ENCODE assay signal across 34 cellular contexts in the genomic region with DNA sequence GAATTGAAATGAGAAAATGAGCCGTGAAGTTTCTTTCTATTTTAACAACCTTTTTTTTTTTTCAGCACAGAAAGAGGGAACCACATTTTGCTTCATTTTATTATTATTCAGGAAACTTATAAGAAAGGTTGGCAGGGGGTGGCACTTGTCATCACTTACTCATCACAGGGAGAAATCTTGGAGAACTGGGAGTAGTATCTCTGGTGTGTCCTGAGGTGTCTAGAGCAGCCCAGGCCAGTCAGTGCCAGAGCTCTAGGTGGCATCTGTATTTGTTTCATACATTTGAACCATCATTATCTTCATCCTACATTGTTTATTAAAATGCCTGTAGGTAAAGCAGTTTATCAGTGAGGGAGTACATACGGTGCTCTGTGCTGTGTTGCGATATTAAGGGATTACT. TPM values are rescaled to one million over a fixed set of nuclear protein-coding genes. Genes with fewer than 3 reads are reported as not detected.
"Had no signal": no experiment of that assay in that cellular context is flagged by ENCODE, and none has a peak within 500 bp of the region (broad histone marks: within the 10 kb centered on the region; RNA-seq: fewer than 3 reads in every experiment).

No MANE protein-coding gene starts in this region.

- FAIRE-seq: RCC 7860 had no signal

- H3K4me3 ChIP-seq: adrenal gland, cardiac muscle cell, PC-9 had no signal

- H3K4me3 Mint-ChIP-seq: activated CD4-positive, alpha-beta memory T cell treated with anti-CD3 and anti-CD28 coated beads, Interleukin-2, amount 10 ng/mL, durations not matched to agents 7 days and 5 days; brain; central memory CD8-positive, alpha-beta T cell had no signal

- H3K4me1 ChIP-seq: adrenal gland had no signal

- H3K27me3 Mint-ChIP-seq: activated CD4-positive, alpha-beta memory T cell treated with anti-CD3 and anti-CD28 coated beads, Interleukin-2, amount 10 ng/mL, durations not matched to agents 7 days and 5 days; central memory CD8-positive, alpha-beta T cell had no signal

- DNase-seq: activated CD4-positive, alpha-beta memory T cell treated with anti-CD3 and anti-CD28 coated beads, Interleukin-2, amount 10 ng/mL, durations not matched to agents 7 days and 5 days; activated CD4-positive, alpha-beta T cell treated with anti-CD3 and anti-CD28 coated beads for 1 hour; activated CD4-positive, alpha-beta T cell treated with anti-CD3 and anti-CD28 coated beads for 48 hours; activated CD4-positive, CD25-positive, alpha-beta regulatory T cell; activated gamma-delta T cell; activated naive CD4-positive, alpha-beta T cell treated with Interleukin-2 at 50 U/mL for 16 hours; activated T-cell treated with anti-CD3 and anti-CD28 coated beads, Interleukin-2, amount 50 U/mL, for 1 hour; adrenal gland; anterior cingulate cortex; Karpas-422; KBM-7; NCI-H1105; NCI-H1417 treated with DMSO at 0.1 percent for 48 hours; NCI-H1694; NCI-H2029; NCI-H345; NCI-H524 treated with DMSO at 0.1 percent for 48 hours; NK-92 treated with Interleukin-12 subunit alpha and Interleukin-12 subunit beta, amount 100 ng/mL, for 24 hours; SIG-M5; SW 1271; T-helper 1 cell; T-helper 2 cell; T-helper 9 cell; WERI-Rb-1 had no signal

- H3K4me1 Mint-ChIP-seq: activated CD4-positive, alpha-beta memory T cell treated with anti-CD3 and anti-CD28 coated beads, Interleukin-2, amount 10 ng/mL, durations not matched to agents 7 days and 5 days; central memory CD8-positive, alpha-beta T cell had no signal

- H3K36me3 ChIP-seq: cardiac muscle cell, WERI-Rb-1 had no signal

- H3K9me3 ChIP-seq: adrenal gland had no signal

- H3K27ac Mint-ChIP-seq: activated CD4-positive, alpha-beta memory T cell treated with anti-CD3 and anti-CD28 coated beads, Interleukin-2, amount 10 ng/mL, durations not matched to agents 7 days and 5 days; activated naive CD4-positive, alpha-beta T cell treated with anti-CD3 and anti-CD28 coated beads, Interleukin-2, amount 50 U/mL, for 72 hours; activated T-helper 2 cell treated with anti-CD3 and anti-CD28 coated beads, Interferon-gamma antibody, Interleukin-2, Interleukin-4, amounts not matched to agents 10 μg/mL and 5 μg/mL and 100 μg/mL, durations not matched to agents 14 hours and 24 hours and 36 hours; brain had no signal

- H3K36me3 Mint-ChIP-seq: activated naive CD4-positive, alpha-beta T cell treated with anti-CD3 and anti-CD28 coated beads, Interleukin-2, amount 50 U/mL, for 72 hours; brain had no signal

- ATAC-seq: activated naive CD4-positive, alpha-beta T cell treated with anti-CD3 and anti-CD28 coated beads, Interleukin-2, amount 50 U/mL, for 72 hours; SK-N-SH treated with all-trans-retinoic acid at 6 μM for 48 hours had no signal

- H3K27ac ChIP-seq: adrenal gland, cardiac muscle cell, PC-9, RWPE1, WERI-Rb-1 had no signal

- H3K9me3 Mint-ChIP-seq: activated T-helper 2 cell treated with anti-CD3 and anti-CD28 coated beads, Interferon-gamma antibody, Interleukin-2, Interleukin-4, amounts not matched to agents 10 μg/mL and 5 μg/mL and 100 μg/mL, durations not matched to agents 14 hours and 24 hours and 36 hours had no signal

- H3K27me3 ChIP-seq: adrenal gland, cardiac muscle cell had no signal

RNA-seq across cellular contexts. Expression of gene ARHGAP24, which starts 43.8 kb away (rescaled TPM):
- total RNA-seq: activated CD4-positive, alpha-beta memory T cell treated with anti-CD3 and anti-CD28 coated beads, Interleukin-2, amount 10 ng/mL, durations not matched to agents 7 days and 5 days; activated CD8-positive, alpha-beta memory T cell treated with anti-CD3 and anti-CD28 coated beads for 36 hours; activated naive CD4-positive, alpha-beta T cell treated with anti-CD3 and anti-CD28 coated beads, Interleukin-2, amount 50 U/mL, for 72 hours; activated T-helper 2 cell treated with anti-CD3 and anti-CD28 coated beads, Interferon-gamma antibody, Interleukin-2, Interleukin-4, amounts not matched to agents 10 μg/mL and 5 μg/mL and 100 μg/mL, durations not matched to agents 14 hours and 24 hours and 36 hours had no signal
